ENCODE assay signal across 2 cellular contexts in the genomic region with DNA sequence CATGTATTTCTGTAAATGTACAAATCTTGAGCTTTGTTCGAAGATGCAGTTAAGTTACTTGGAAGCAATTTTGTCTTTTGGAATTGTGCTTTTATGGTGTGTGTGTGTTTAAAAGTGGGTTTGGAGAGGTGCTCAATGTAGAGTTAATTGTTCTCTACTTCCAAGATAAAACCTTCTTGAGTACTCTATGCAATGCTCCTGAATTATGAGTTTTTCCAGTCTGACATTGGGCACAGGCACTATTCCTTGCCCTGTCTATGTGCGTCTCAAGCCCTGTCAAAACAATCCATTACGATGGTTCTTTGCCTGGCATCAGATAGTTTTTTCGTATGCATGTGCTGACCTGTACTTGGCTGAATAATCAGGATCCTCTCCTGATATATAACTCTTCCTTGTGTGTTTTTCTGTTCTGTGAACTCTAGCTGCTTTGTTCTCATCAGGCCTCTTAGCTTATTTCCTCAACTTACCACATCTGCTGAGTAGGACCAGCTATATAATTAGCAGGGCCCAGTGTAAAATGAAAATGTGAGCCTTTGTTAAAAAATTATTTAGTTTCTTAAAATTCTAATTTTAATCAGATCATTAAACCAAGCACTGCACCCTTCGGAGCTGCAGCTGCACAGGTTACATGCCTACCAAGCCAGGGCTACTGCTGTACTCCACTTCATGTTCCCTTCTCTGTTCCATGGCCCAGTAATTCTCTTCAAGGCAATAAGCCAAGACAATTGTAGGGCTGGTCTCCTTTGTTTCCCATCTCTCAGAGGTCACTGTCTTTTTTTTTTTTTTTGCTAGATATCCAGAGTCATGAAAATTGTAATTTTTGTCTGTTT.
TF ChIP-seq lines count a peak whose summit lies in the region.

No MANE protein-coding gene starts in this region.

TF ChIP-seq in HEK293, 187 proteins besides CTCF, POLR2A, EP300 and RAD21:
- TF ChIP-seq, protein P1, sequence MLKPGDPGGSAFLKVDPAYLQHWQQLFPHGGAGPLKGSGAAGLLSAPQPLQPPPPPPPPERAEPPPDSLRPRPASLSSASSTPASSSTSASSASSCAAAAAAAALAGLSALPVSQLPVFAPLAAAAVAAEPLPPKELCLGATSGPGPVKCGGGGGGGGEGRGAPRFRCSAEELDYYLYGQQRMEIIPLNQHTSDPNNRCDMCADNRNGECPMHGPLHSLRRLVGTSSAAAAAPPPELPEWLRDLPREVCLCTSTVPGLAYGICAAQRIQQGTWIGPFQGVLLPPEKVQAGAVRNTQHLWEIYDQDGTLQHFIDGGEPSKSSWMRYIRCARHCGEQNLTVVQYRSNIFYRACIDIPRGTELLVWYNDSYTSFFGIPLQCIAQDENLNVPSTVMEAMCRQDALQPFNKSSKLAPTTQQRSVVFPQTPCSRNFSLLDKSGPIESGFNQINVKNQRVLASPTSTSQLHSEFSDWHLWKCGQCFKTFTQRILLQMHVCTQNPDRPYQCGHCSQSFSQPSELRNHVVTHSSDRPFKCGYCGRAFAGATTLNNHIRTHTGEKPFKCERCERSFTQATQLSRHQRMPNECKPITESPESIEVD (tag by site-specific recombination; IDR thresholded peaks at IDR 0.05), result peak; percentile 44; the same call in 1 of the 2 replicates
- TF ChIP-seq SCRT2 (tag by site-specific recombination; IDR thresholded peaks at IDR 0.05), result no peak

TF ChIP-seq in neural cell, 6 proteins besides CTCF, POLR2A, EP300 and RAD21 (continued from another document):
- TF ChIP-seq, protein P2, sequence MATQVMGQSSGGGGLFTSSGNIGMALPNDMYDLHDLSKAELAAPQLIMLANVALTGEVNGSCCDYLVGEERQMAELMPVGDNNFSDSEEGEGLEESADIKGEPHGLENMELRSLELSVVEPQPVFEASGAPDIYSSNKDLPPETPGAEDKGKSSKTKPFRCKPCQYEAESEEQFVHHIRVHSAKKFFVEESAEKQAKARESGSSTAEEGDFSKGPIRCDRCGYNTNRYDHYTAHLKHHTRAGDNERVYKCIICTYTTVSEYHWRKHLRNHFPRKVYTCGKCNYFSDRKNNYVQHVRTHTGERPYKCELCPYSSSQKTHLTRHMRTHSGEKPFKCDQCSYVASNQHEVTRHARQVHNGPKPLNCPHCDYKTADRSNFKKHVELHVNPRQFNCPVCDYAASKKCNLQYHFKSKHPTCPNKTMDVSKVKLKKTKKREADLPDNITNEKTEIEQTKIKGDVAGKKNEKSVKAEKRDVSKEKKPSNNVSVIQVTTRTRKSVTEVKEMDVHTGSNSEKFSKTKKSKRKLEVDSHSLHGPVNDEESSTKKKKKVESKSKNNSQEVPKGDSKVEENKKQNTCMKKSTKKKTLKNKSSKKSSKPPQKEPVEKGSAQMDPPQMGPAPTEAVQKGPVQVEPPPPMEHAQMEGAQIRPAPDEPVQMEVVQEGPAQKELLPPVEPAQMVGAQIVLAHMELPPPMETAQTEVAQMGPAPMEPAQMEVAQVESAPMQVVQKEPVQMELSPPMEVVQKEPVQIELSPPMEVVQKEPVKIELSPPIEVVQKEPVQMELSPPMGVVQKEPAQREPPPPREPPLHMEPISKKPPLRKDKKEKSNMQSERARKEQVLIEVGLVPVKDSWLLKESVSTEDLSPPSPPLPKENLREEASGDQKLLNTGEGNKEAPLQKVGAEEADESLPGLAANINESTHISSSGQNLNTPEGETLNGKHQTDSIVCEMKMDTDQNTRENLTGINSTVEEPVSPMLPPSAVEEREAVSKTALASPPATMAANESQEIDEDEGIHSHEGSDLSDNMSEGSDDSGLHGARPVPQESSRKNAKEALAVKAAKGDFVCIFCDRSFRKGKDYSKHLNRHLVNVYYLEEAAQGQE (IDR thresholded peaks at IDR 0.05; ENCODE audit: borderline replicate concordance), result no peak
- TF ChIP-seq EZH2 (IDR thresholded peaks at IDR 0.05; ENCODE audit: borderline replicate concordance, insufficient read depth, low read length, poor library complexity, severe bottlenecking), result no peak
- TF ChIP-seq SMC3 (conservative IDR thresholded peaks at IDR 0.05; ENCODE audit: poor library complexity), result no peak
